8 cellular contexts compared by ENCODE assay signal in the genomic region with DNA sequence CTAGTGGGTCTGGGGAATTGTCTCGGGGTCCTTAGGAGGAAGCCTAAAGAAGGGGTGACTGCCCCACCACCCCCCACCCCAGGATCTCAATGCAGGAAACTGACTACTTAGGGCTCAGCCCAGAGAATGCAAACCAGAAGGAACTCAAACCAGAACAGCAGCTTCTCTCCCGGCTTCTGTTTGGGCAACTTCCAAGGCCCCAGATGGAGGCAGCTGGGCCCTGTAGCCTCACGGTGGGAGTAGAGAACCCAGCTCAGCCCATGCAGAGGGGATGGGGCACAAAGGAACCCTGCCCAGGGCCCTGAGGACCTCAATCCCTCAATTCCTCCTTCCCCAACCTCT. TPM values are rescaled to one million over a fixed set of nuclear protein-coding genes. Genes with fewer than 3 reads are reported as not detected.
A peak's percentile ranks its signal among the peaks of the same experiment; 100 is the strongest.
DNase-seq lines count a peak whose midpoint lies in the region; ATAC-seq and TF ChIP-seq lines count a peak whose summit lies in the region.

No MANE protein-coding gene starts in this region.

- peak in 2 of 4 donors; percentile 4 to 22 for ATAC-seq in heart left ventricle
- ATAC-seq in activated T-cell treated with anti-CD3 and anti-CD28 coated beads, Interleukin-2, amount 50 U/mL, for 4 hours, result no peak
- ATAC-seq in left lung, result no peak

- H3K36me3 ChIP-seq in heart left ventricle (peaks cover 0 to 17% (median 0%) of the 10 kb centered on the region in 9 donors), left lung (peaks cover 0 to 17% of the 10 kb centered on the region in 2 donors), vagina (no peaks in the 10 kb centered on the region)

- no peak for TF ChIP-seq POLR2A in heart left ventricle (IDR thresholded peaks at IDR 0.05)
- TF ChIP-seq POLR2A in vagina (IDR thresholded peaks at IDR 0.05), result no peak

- peaks cover 37% of the 10 kb centered on the region for H3K4me1 Mint-ChIP-seq in activated T-cell treated with anti-CD3 and anti-CD28 coated beads, Interleukin-2, amount 50 U/mL, for 4 hours (ENCODE audit: low read depth)

- no peaks in the 10 kb centered on the region for H3K9me3 Mint-ChIP-seq in activated T-cell treated with anti-CD3 and anti-CD28 coated beads, Interleukin-2, amount 50 U/mL, for 4 hours

- no peaks in the 10 kb centered on the region for H3K27me3 Mint-ChIP-seq in activated T-cell treated with anti-CD3 and anti-CD28 coated beads, Interleukin-2, amount 50 U/mL, for 4 hours (ENCODE audit: low read depth)

- intact Hi-C loops in heart left ventricle (cut with DNase I) (loop anchor here in 1 of 10 donors (5.0 kb wide), 1 partner anchor 34 kb away; the partner anchor contains the start of gene DDX39A), cardiac septum (cut with DNase I) (no loop called here), left lung (cut with DNase I) (no loop called here), vagina (cut with DNase I) (no loop called here)

- H3K9me3 ChIP-seq in heart left ventricle (no peaks in the 10 kb centered on the region), left lung (no peaks in the 10 kb centered on the region), vagina (no peaks in the 10 kb centered on the region)

- peak overlapping the region in 10 of 12 donors; percentile 13 to 84 (median 70) for H3K4me3 ChIP-seq in heart left ventricle
- peak overlapping the region; percentile 65 to 88 for H3K4me3 ChIP-seq in left lung
- peak overlapping the region; percentile 56 to 71 for H3K4me3 ChIP-seq in vagina

- H3K27ac ChIP-seq in heart left ventricle (peak overlapping the region; percentile 4 to 95 (median 80)), left lung (peak overlapping the region; percentile 91 to 99), vagina (peak overlapping the region; percentile 91)

- peak overlapping the region; percentile 97 for H3K4me3 Mint-ChIP-seq in activated T-cell treated with anti-CD3 and anti-CD28 coated beads, Interleukin-2, amount 50 U/mL, for 4 hours

- WGBS in heart left ventricle, 4 donors, result 35 to 58% (median 37%) methylated on average over 3 of the region's 3 CpGs

- TF ChIP-seq CTCF in heart left ventricle (IDR thresholded peaks at IDR 0.05) (no peak), left lung (IDR thresholded peaks at IDR 0.05) (no peak), vagina (IDR thresholded peaks at IDR 0.05) (no peak)

- H3K36me3 Mint-ChIP-seq in activated T-cell treated with anti-CD3 and anti-CD28 coated beads, Interleukin-2, amount 50 U/mL, for 4 hours (ENCODE audit: insufficient read depth), result peaks cover 11% of the 10 kb centered on the region

- DNase-seq in heart left ventricle, result peak in 4 of 5 donors; percentile 45 to 70 (median 63)
- DNase-seq in cardiac septum (ENCODE audit: low spot score), result no peak
- no peak for DNase-seq in activated T-cell treated with anti-CD3 and anti-CD28 coated beads, Interleukin-2, amount 50 U/mL, for 4 hours
- no peak for DNase-seq in left lung
- no peak for DNase-seq in vagina (ENCODE audit: extremely low spot score in 2 of 2)
- DNase-seq in NK-92 (lab: John Stamatoyannopoulos, UW; ENCODE audit: unreplicated experiment), result no peak
- no peak for DNase-seq in stimulated activated CD4-positive, alpha-beta T cell treated with anti-CD3 and anti-CD28 coated beads, Interleukin-4, amount 100 ng/mL, for 4 hours
- no peak for DNase-seq in superior temporal gyrus (ENCODE audit: extremely low spot score)

- H3K27me3 ChIP-seq in heart left ventricle (no peaks in the 10 kb centered on the region), left lung (no peaks in the 10 kb centered on the region), vagina (no peaks in the 10 kb centered on the region)

- H3K4me1 ChIP-seq in heart left ventricle (peaks cover 3 to 84% (median 40%) of the 10 kb centered on the region in 12 donors), left lung (peaks cover 23 to 81% of the 10 kb centered on the region in 2 donors), vagina (peaks cover 56% of the 10 kb centered on the region)

RNA-seq across cellular contexts. Expression of gene ADGRE5, which starts 2.3 kb away (rescaled TPM):
- total RNA-seq in heart left ventricle, result 10 to 100 TPM; 30.1 to 92.7 (median 45.8) TPM
- polyA plus RNA-seq in heart left ventricle, result 10 to 100 TPM; 10.1 to 48.5 TPM
- total RNA-seq in cardiac septum, result 36.4 TPM
- 100 to 1,000 TPM; 217 to 280 (median 218) TPM for total RNA-seq in activated T-cell treated with anti-CD3 and anti-CD28 coated beads, Interleukin-2, amount 50 U/mL, for 4 hours
- total RNA-seq in left lung, result 100 to 1,000 TPM; 173 to 237 TPM
- total RNA-seq in vagina, result 43.5 TPM

RNA-seq across cellular contexts. Expression of gene DDX39A, which starts 35.6 kb away (rescaled TPM):
- 10 to 100 TPM; 18.0 to 44.4 (median 30.2) TPM for total RNA-seq in heart left ventricle
- polyA plus RNA-seq in heart left ventricle, result 100 to 1,000 TPM in 1 of 2 donors, 10 to 100 TPM in 1; 42.4 to 109 TPM
- 26.7 TPM for total RNA-seq in cardiac septum
- 100 to 1,000 TPM; 538 to 557 (median 548) TPM for total RNA-seq in activated T-cell treated with anti-CD3 and anti-CD28 coated beads, Interleukin-2, amount 50 U/mL, for 4 hours
- total RNA-seq in left lung, result 10 to 100 TPM; 42.5 to 90.1 TPM
- total RNA-seq in vagina, result 81.8 TPM

RNA-seq across cellular contexts. Expression of gene PKN1, which starts 49.6 kb away (rescaled TPM):
- total RNA-seq in heart left ventricle, result 100 to 1,000 TPM; 119 to 206 (median 136) TPM
- 100 to 1,000 TPM; 109 to 126 TPM for polyA plus RNA-seq in heart left ventricle
- 136 TPM for total RNA-seq in cardiac septum
- total RNA-seq in activated T-cell treated with anti-CD3 and anti-CD28 coated beads, Interleukin-2, amount 50 U/mL, for 4 hours, result 100 to 1,000 TPM; 171 to 213 (median 197) TPM
- total RNA-seq in left lung, result 100 to 1,000 TPM; 125 to 190 TPM
- 72.7 TPM for total RNA-seq in vagina

Comparison
In these comparisons a context has a peak if more than half of its experiments do, and no peak if none do; other contexts are left out.
1. DNase-seq: peak in heart left ventricle (4 of 5); none in cardiac septum (single experiment), activated T-cell treated with anti-CD3 and anti-CD28 coated beads, Interleukin-2, amount 50 U/mL, for 4 hours (single experiment), left lung (0 of 2), vagina (0 of 2), NK-92 (single experiment), stimulated activated CD4-positive, alpha-beta T cell treated with anti-CD3 and anti-CD28 coated beads, Interleukin-4, amount 100 ng/mL, for 4 hours (0 of 2) and superior temporal gyrus (single experiment).
2. Peak in every context shown above with its lines, with median percentiles within 50 percentile points of each other: H3K27ac ChIP-seq and H3K4me3 ChIP-seq.